In the genomic region with DNA sequence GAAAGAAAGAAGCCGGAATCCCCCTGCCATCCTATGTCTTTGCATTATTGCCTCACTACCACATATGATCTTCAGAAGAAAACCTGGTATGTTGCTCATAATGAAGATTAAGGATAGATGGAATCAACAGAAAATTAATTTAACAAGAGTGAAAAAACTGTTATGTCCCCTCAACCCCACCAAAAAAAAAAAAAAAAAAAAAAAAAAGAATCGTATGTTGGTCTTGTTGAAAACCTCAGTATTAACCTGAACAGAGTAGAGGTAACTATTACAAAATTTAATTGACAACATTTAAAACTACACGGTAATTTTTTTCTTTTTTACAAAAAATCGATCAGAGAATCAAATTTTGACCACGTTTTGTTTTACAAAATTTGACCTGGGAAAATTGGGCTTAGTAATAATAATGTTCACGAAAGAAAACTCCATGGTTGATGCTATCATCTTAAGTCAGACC, we compare ENCODE assay signal across 8 cellular contexts. TPM values are rescaled to one million over a fixed set of nuclear protein-coding genes. Genes with fewer than 3 reads are reported as not detected.
DNase-seq lines count a peak whose midpoint lies in the region; ATAC-seq lines count a peak whose summit lies in the region.

No MANE protein-coding gene starts in this region.

- H3K79me2 ChIP-seq in ACC112 (ENCODE audit: control insufficient read depth, insufficient read depth, low read length, unreplicated experiment), result peaks cover 46% of the 10 kb centered on the region

- no peaks in the 10 kb centered on the region for H3K27me3 Mint-ChIP-seq in naive B cell

- peaks cover 13% of the 10 kb centered on the region for H3K4me1 ChIP-seq in ACC112 (ENCODE audit: control insufficient read depth, insufficient read depth, low read length, unreplicated experiment)

- H3K36me3 Mint-ChIP-seq in naive B cell, result peaks cover 0 to 9% of the 10 kb centered on the region in 2 donors

- peak overlapping the region; percentile 98 to 99 (median 99) for H3K27ac Mint-ChIP-seq in naive B cell

- DNase-seq in naive B cell (no peak), posterior cingulate gyrus (no peak), NCI-H2196 treated with DMSO at 0.1 percent for 48 hours (lab: John Stamatoyannopoulos, UW; ENCODE audit: unreplicated experiment) (no peak)

- no peaks in the 10 kb centered on the region for H3K27me3 ChIP-seq in ACC112 (ENCODE audit: insufficient read depth, low read length)

- peak overlapping the region; percentile 93 to 99 (median 96) for H3K4me3 Mint-ChIP-seq in naive B cell

- peaks cover 29% of the 10 kb centered on the region for H3K36me3 ChIP-seq in ACC112 (ENCODE audit: insufficient read depth, low read length)
- H3K36me3 ChIP-seq in KOPT-K1 (ENCODE audit: insufficient read depth, low read length), result peaks cover 23% of the 10 kb centered on the region

- ATAC-seq in naive B cell (ENCODE audit: low read depth in 2 of 2) (no peak), GM21423 (IDR thresholded peaks at IDR 0.05; ENCODE audit: unreplicated experiment) (no peak), HG02885 (IDR thresholded peaks at IDR 0.05; ENCODE audit: poor library complexity, unreplicated experiment) (no peak)

- intact Hi-C loops in posterior cingulate gyrus (cut with DNase I), result loop anchor here (5.0 kb wide), 1 partner anchor 35 kb away; no protein-coding TSS in a partner anchor

- peak overlapping the region; percentile 90 for H3K4me3 ChIP-seq in ACC112 (ENCODE audit: low read depth, low read length)

- peaks cover 21 to 40% (median 27%) of the 10 kb centered on the region in 3 donors for H3K4me1 Mint-ChIP-seq in naive B cell

- H3K27ac ChIP-seq in ACC112 (ENCODE audit: low read depth, low read length) (peak overlapping the region; percentile 93), KOPT-K1 (ENCODE audit: low read depth, low read length, poor library complexity, severe bottlenecking) (peak overlapping the region; percentile 96), cingulate gyrus (ENCODE audit: low read depth, low read length) (peak overlapping the region; percentile 97)

- H2AFZ ChIP-seq in ACC112 (ENCODE audit: low read length, unreplicated experiment), result peak overlapping the region; percentile 64

- no peaks in the 10 kb centered on the region for H3K9me3 ChIP-seq in KOPT-K1 (ENCODE audit: insufficient read depth, low read length, poor library complexity, severe bottlenecking)

- no peaks in the 10 kb centered on the region for H3K9me3 Mint-ChIP-seq in naive B cell

RNA-seq across cellular contexts. Expression of gene CSNK1A1, which starts 0.8 kb away (rescaled TPM):
- polyA plus RNA-seq in naive B cell (ENCODE audit: low read depth in 6 of 6), result 100 to 1,000 TPM; 100 to 148 (median 129) TPM

RNA-seq across cellular contexts. Expression of gene ARHGEF37, which starts 29.2 kb away (rescaled TPM):
- under 1 TPM in 1 of 6 donors, not detected in 5; 0.95 TPM for polyA plus RNA-seq in naive B cell (ENCODE audit: low read depth in 6 of 6)
